21 cellular contexts compared by ENCODE assay signal in genomic region chr14:70917633-70918032, GRCh38. TPM values are rescaled to one million over a fixed set of nuclear protein-coding genes. Genes with fewer than 3 reads are reported as not detected.
DNase-seq lines count a peak whose midpoint lies in the region; ATAC-seq, FAIRE-seq and TF ChIP-seq lines count a peak whose summit lies in the region.
"Had no signal": no experiment of that assay in that cellular context is flagged by ENCODE, and none has a peak within 500 bp of the region (broad histone marks: within the 10 kb centered on the region; RNA-seq: fewer than 3 reads in every experiment).

No MANE protein-coding gene starts in this region.

- no peaks in the 10 kb centered on the region for H3K27me3 ChIP-seq in pancreas
- H3K27me3 ChIP-seq: cardiac muscle cell, tibial artery had no signal

- ATAC-seq in activated naive CD8-positive, alpha-beta T cell treated with anti-CD3 and anti-CD28 coated beads, Interleukin-2, amount 10 ng/mL, durations not matched to agents 7 days and 5 days (ENCODE audit: low read depth), result peak; percentile 34
- ATAC-seq in natural killer cell treated with Interleukin-12 subunit alpha and Interleukin-12 subunit beta and Interleukin-15 and Interleukin-18, amount 100 ng/mL, for 72 hours, result no peak
- no peak for ATAC-seq in pancreas
- ATAC-seq: left ventricle myocardium superior; sciatic nerve; stimulated activated naive B cell treated with anti-CD40 and anti-IgM and Interleukin-4, amounts not matched to agents 10 μg/mL and 1 μg/mL and 100 μg/mL, for 72 hours had no signal

- no peak overlapping the region for H3K4me3 ChIP-seq in pancreas
- H3K4me3 ChIP-seq: cardiac muscle cell, tibial artery had no signal

- CTCF ChIA-PET in activated naive CD4-positive, alpha-beta T cell treated with anti-CD3 and anti-CD28 coated beads, Interleukin-2, amount 10 ng/mL, durations not matched to agents 7 days and 5 days (lab: Charles Lee), result interaction anchor here (0.9 to 2.2 kb wide), 4 partner anchors 9 to 99 kb away, joined by 3 to 8 read pairs (median 6); partner anchors contain the start of gene PCNX1

- H3K27ac ChIP-seq in pancreas, result no peak overlapping the region
- H3K27ac ChIP-seq: cardiac muscle cell, tibial artery had no signal

- no peaks in the 10 kb centered on the region for H3K36me3 ChIP-seq in pancreas
- H3K36me3 ChIP-seq: cardiac muscle cell, tibial artery had no signal

- TF ChIP-seq CTCF in pancreas (IDR thresholded peaks at IDR 0.05), result no peak

- H3K36me3 Mint-ChIP-seq in activated naive CD4-positive, alpha-beta T cell treated with anti-CD3 and anti-CD28 coated beads, Interleukin-2, amount 10 ng/mL, durations not matched to agents 7 days and 5 days, result peaks cover 25% of the 10 kb centered on the region
- H3K36me3 Mint-ChIP-seq in activated naive CD8-positive, alpha-beta T cell treated with anti-CD3 and anti-CD28 coated beads, Interleukin-2, amount 10 ng/mL, durations not matched to agents 7 days and 5 days, result peaks cover 34% of the 10 kb centered on the region
- peaks cover 11% of the 10 kb centered on the region for H3K36me3 Mint-ChIP-seq in natural killer cell treated with Interleukin-12 subunit alpha and Interleukin-12 subunit beta and Interleukin-15 and Interleukin-18, amount 100 ng/mL, for 72 hours

- intact Hi-C loops in pancreas (cut with DNase I), result no loop called here

- H3K9me3 Mint-ChIP-seq in activated naive CD4-positive, alpha-beta T cell treated with anti-CD3 and anti-CD28 coated beads, Interleukin-2, amount 10 ng/mL, durations not matched to agents 7 days and 5 days, result no peaks in the 10 kb centered on the region
- no peaks in the 10 kb centered on the region for H3K9me3 Mint-ChIP-seq in activated naive CD8-positive, alpha-beta T cell treated with anti-CD3 and anti-CD28 coated beads, Interleukin-2, amount 10 ng/mL, durations not matched to agents 7 days and 5 days
- H3K9me3 Mint-ChIP-seq in natural killer cell treated with Interleukin-12 subunit alpha and Interleukin-12 subunit beta and Interleukin-15 and Interleukin-18, amount 100 ng/mL, for 72 hours, result no peaks in the 10 kb centered on the region
- H3K9me3 Mint-ChIP-seq: activated T-helper 1 cell treated with anti-CD3 and anti-CD28 coated beads, Interleukin-12 subunit alpha, Interleukin-12 subunit beta, Interleukin-2, Interleukin-4 antibody, amounts not matched to agents 30 ng/mL and 10 ng/mL and 1 ng/mL, durations not matched to agents 14 hours and 24 hours and 36 hours; stimulated activated naive B cell treated with anti-CD40 and anti-IgM and Interleukin-4, amounts not matched to agents 10 μg/mL and 1 μg/mL and 100 μg/mL, for 72 hours had no signal

- H3K27me3 Mint-ChIP-seq in activated naive CD4-positive, alpha-beta T cell treated with anti-CD3 and anti-CD28 coated beads, Interleukin-2, amount 10 ng/mL, durations not matched to agents 7 days and 5 days, result no peaks in the 10 kb centered on the region
- no peaks in the 10 kb centered on the region for H3K27me3 Mint-ChIP-seq in activated naive CD8-positive, alpha-beta T cell treated with anti-CD3 and anti-CD28 coated beads, Interleukin-2, amount 10 ng/mL, durations not matched to agents 7 days and 5 days
- H3K27me3 Mint-ChIP-seq in natural killer cell treated with Interleukin-12 subunit alpha and Interleukin-12 subunit beta and Interleukin-15 and Interleukin-18, amount 100 ng/mL, for 72 hours, result no peaks in the 10 kb centered on the region
- H3K27me3 Mint-ChIP-seq: stimulated activated naive B cell treated with anti-CD40 and anti-IgM and Interleukin-4, amounts not matched to agents 10 μg/mL and 1 μg/mL and 100 μg/mL, for 72 hours had no signal

- DNase-seq in activated naive CD4-positive, alpha-beta T cell treated with anti-CD3 and anti-CD28 coated beads, Interleukin-2, amount 10 ng/mL, durations not matched to agents 7 days and 5 days, result no peak
- no peak for DNase-seq in activated naive CD4-positive, alpha-beta T cell (lab: John Stamatoyannopoulos, UW)
- DNase-seq in HTR-8/SVneo (ENCODE audit: insufficient read length, low spot score) (no peak), cortex of kidney (lab: John Stamatoyannopoulos, UW) (no peak), pancreas (no peak), KG1 (lab: John Stamatoyannopoulos, UW) (no peak)
- DNase-seq in activated naive CD8-positive, alpha-beta T cell treated with anti-CD3 and anti-CD28 coated beads, Interleukin-2, amount 10 ng/mL, durations not matched to agents 7 days and 5 days, result no peak
- DNase-seq in natural killer cell treated with Interleukin-12 subunit alpha and Interleukin-12 subunit beta and Interleukin-15 and Interleukin-18, amount 100 ng/mL, for 72 hours (ENCODE audit: low spot score), result no peak
- DNase-seq: amygdala; Karpas-422; left ventricle myocardium superior; NCI-H1105; NCI-H2107; NCI-H510A; RPMI8226; stimulated activated naive B cell treated with anti-CD40 and anti-IgM and Interleukin-4, amounts not matched to agents 10 μg/mL and 1 μg/mL and 100 μg/mL, for 72 hours; SW 1271; tibial artery had no signal

- H3K4me1 ChIP-seq in pancreas, result peaks cover 8 to 17% (median 10%) of the 10 kb centered on the region in 3 donors

- POLR2A ChIA-PET in activated naive CD8-positive, alpha-beta T cell treated with anti-CD3 and anti-CD28 coated beads, Interleukin-2, amount 10 ng/mL, durations not matched to agents 7 days and 5 days (lab: Charles Lee), result interaction anchor here (0.9 to 1.1 kb wide), 3 partner anchors 10 to 30 kb away, joined by 3 to 4 read pairs (median 3); partner anchors contain the start of gene PCNX1

- no peaks in the 10 kb centered on the region for H3K9me3 ChIP-seq in pancreas
- H3K9me3 ChIP-seq: tibial artery had no signal

- no peak overlapping the region for H3K4me3 Mint-ChIP-seq in activated naive CD4-positive, alpha-beta T cell treated with anti-CD3 and anti-CD28 coated beads, Interleukin-2, amount 10 ng/mL, durations not matched to agents 7 days and 5 days
- H3K4me3 Mint-ChIP-seq in activated naive CD8-positive, alpha-beta T cell treated with anti-CD3 and anti-CD28 coated beads, Interleukin-2, amount 10 ng/mL, durations not matched to agents 7 days and 5 days, result no peak overlapping the region
- H3K4me3 Mint-ChIP-seq in natural killer cell treated with Interleukin-12 subunit alpha and Interleukin-12 subunit beta and Interleukin-15 and Interleukin-18, amount 100 ng/mL, for 72 hours, result no peak overlapping the region
- H3K4me3 Mint-ChIP-seq: activated T-helper 1 cell treated with anti-CD3 and anti-CD28 coated beads, Interleukin-12 subunit alpha, Interleukin-12 subunit beta, Interleukin-2, Interleukin-4 antibody, amounts not matched to agents 30 ng/mL and 10 ng/mL and 1 ng/mL, durations not matched to agents 14 hours and 24 hours and 36 hours; stimulated activated naive B cell treated with anti-CD40 and anti-IgM and Interleukin-4, amounts not matched to agents 10 μg/mL and 1 μg/mL and 100 μg/mL, for 72 hours had no signal

- peaks cover 70% of the 10 kb centered on the region for H3K4me1 Mint-ChIP-seq in activated naive CD4-positive, alpha-beta T cell treated with anti-CD3 and anti-CD28 coated beads, Interleukin-2, amount 10 ng/mL, durations not matched to agents 7 days and 5 days
- peaks cover 56% of the 10 kb centered on the region for H3K4me1 Mint-ChIP-seq in activated naive CD8-positive, alpha-beta T cell treated with anti-CD3 and anti-CD28 coated beads, Interleukin-2, amount 10 ng/mL, durations not matched to agents 7 days and 5 days
- H3K4me1 Mint-ChIP-seq in natural killer cell treated with Interleukin-12 subunit alpha and Interleukin-12 subunit beta and Interleukin-15 and Interleukin-18, amount 100 ng/mL, for 72 hours (ENCODE audit: low read depth in 2 of 2), result peaks cover 46 to 74% of the 10 kb centered on the region in 2 donors

- FAIRE-seq in HTR-8/SVneo (lab: Jason Lieb, UNC), result peak; percentile 71
- FAIRE-seq in pancreas (lab: Jason Lieb, UNC), result no peak

- 92 to 97% methylated on average over 1 of the region's 1 CpG for WGBS in pancreas, 2 donors

- H3K27ac Mint-ChIP-seq in activated naive CD4-positive, alpha-beta T cell treated with anti-CD3 and anti-CD28 coated beads, Interleukin-2, amount 10 ng/mL, durations not matched to agents 7 days and 5 days, result peak overlapping the region; percentile 47
- peak overlapping the region; percentile 6 for H3K27ac Mint-ChIP-seq in activated naive CD8-positive, alpha-beta T cell treated with anti-CD3 and anti-CD28 coated beads, Interleukin-2, amount 10 ng/mL, durations not matched to agents 7 days and 5 days
- peak overlapping the region; percentile 56 to 75 for H3K27ac Mint-ChIP-seq in natural killer cell treated with Interleukin-12 subunit alpha and Interleukin-12 subunit beta and Interleukin-15 and Interleukin-18, amount 100 ng/mL, for 72 hours
- H3K27ac Mint-ChIP-seq: activated T-helper 1 cell treated with anti-CD3 and anti-CD28 coated beads, Interleukin-12 subunit alpha, Interleukin-12 subunit beta, Interleukin-2, Interleukin-4 antibody, amounts not matched to agents 30 ng/mL and 10 ng/mL and 1 ng/mL, durations not matched to agents 14 hours and 24 hours and 36 hours; stimulated activated naive B cell treated with anti-CD40 and anti-IgM and Interleukin-4, amounts not matched to agents 10 μg/mL and 1 μg/mL and 100 μg/mL, for 72 hours had no signal

RNA-seq across cellular contexts. Expression of gene PCNX1, which starts 10.4 kb away (rescaled TPM):
- total RNA-seq in activated naive CD8-positive, alpha-beta T cell treated with anti-CD3 and anti-CD28 coated beads, Interleukin-2, amount 10 ng/mL, durations not matched to agents 7 days and 5 days, result 10 to 100 TPM; 80.0 to 93.0 TPM
- total RNA-seq in natural killer cell treated with Interleukin-12 subunit alpha and Interleukin-12 subunit beta and Interleukin-15 and Interleukin-18, amount 100 ng/mL, for 72 hours, result 100 to 1,000 TPM in 1 of 2 donors, 10 to 100 TPM in 1; 81.7 to 156 TPM
- 10 to 100 TPM; 13.3 to 28.7 (median 17.7) TPM for total RNA-seq in pancreas
- 1 to 10 TPM; 5.0 to 7.5 TPM for polyA plus RNA-seq in pancreas

Comparison
In these comparisons a context has a peak if more than half of its experiments do, and no peak if none do; other contexts are left out.
1. H3K27ac Mint-ChIP-seq: peak in every context shown above with its lines; median percentile 66 in natural killer cell treated with Interleukin-12 subunit alpha and Interleukin-12 subunit beta and Interleukin-15 and Interleukin-18, amount 100 ng/mL, for 72 hours; 47 in activated naive CD4-positive, alpha-beta T cell treated with anti-CD3 and anti-CD28 coated beads, Interleukin-2, amount 10 ng/mL, durations not matched to agents 7 days and 5 days; 6 in activated naive CD8-positive, alpha-beta T cell treated with anti-CD3 and anti-CD28 coated beads, Interleukin-2, amount 10 ng/mL, durations not matched to agents 7 days and 5 days.